ENCODE assay signal across 12 cellular contexts in the genomic region with DNA sequence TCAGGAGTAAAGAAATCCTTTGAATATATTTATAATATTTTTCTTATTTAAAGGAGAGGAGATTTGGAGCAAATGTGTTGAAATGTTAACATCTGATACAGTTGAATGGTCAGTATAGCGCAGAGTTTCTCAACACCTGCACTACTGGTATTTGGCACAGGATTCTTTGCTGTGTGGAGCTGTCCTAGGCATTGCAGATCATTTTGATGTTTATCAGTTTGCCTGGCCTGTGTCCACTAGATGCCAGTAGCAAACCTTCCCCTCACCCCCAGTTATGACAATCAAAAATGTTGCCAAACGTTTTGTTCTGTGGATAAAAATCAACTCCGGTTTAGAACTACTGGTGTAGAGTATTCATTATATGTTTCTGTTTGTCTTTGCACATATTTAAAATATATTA.
A peak's percentile ranks its signal among the peaks of the same experiment; 100 is the strongest.
DNase-seq lines count a peak whose midpoint lies in the region.
"Had no signal": no experiment of that assay in that cellular context is flagged by ENCODE, and none has a peak within 500 bp of the region (broad histone marks: within the 10 kb centered on the region; RNA-seq: fewer than 3 reads in every experiment).

No MANE protein-coding gene starts in this region.

- DNase-seq in Caki2 (ENCODE audit: low read depth) = peak; percentile 14
- peak; percentile 3 for DNase-seq in HPDE6-E6E7 (ENCODE audit: extremely low spot score)
- peak; percentile 30 for DNase-seq in SK-MEL-5 (ENCODE audit: low read depth, low spot score)
- peak; percentile 14 for DNase-seq in glomerular endothelial cell (ENCODE audit: extremely low read depth, low read depth, low spot score)
- DNase-seq in SKM-1 (lab: John Stamatoyannopoulos, UW; ENCODE audit: unreplicated experiment) = no peak
- no peak for DNase-seq in NCI-H1694 (lab: John Stamatoyannopoulos, UW)
- no peak for DNase-seq in cortex of kidney (lab: John Stamatoyannopoulos, UW)
- no peak for DNase-seq in central memory CD4-positive, alpha-beta T cell
- DNase-seq: activated CD8-positive, alpha-beta memory T cell treated with anti-CD3 and anti-CD28 coated beads, Interleukin-2, amount 50 U/mL, for 48 hours; amniotic stem cell; effector memory CD8-positive, alpha-beta T cell; NCI-H187 treated with DMSO at 0.1 percent for 48 hours had no signal

- in situ Hi-C loops in Caki2 (cut with HindIII; ENCODE audit: low pct_unique_long_range_greater_than_20kb, low sequenced_read_pairs) = no loop called here
- in situ Hi-C loops in SK-MEL-5 (cut with HindIII; ENCODE audit: low pct_unique_long_range_greater_than_20kb, low sequenced_read_pairs) = no loop called here

Comparison
In these comparisons a context has a peak if more than half of its experiments do, and no peak if none do; other contexts are left out.
1. DNase-seq: peak in Caki2 (single experiment), HPDE6-E6E7 (single experiment), SK-MEL-5 (single experiment) and glomerular endothelial cell (single experiment); none in SKM-1 (single experiment), NCI-H1694 (single experiment), cortex of kidney (single experiment) and central memory CD4-positive, alpha-beta T cell (single experiment).